7 cellular contexts compared by ENCODE assay signal in genomic region chr18:35240664-35241522, GRCh38.
DNase-seq lines count a peak whose midpoint lies in the region; ATAC-seq, FAIRE-seq and TF ChIP-seq lines count a peak whose summit lies in the region.

Gene ZNF397 (plus strand): TSS chr18:35241034. CDS start chr18:35242471, 1,437 bp downstream.

- peak; percentile 98 for FAIRE-seq in GM18507 (lab: Jason Lieb, UNC)

- H3K4me3 ChIP-seq in astrocyte of the spinal cord (ENCODE audit: low read depth, low read length) = peak within 1 kb of the TSS; percentile 67
- H3K4me3 ChIP-seq in retinal pigment epithelial cell (ENCODE audit: low read length) = peak within 1 kb of the TSS; percentile 77

- DNase-seq in GM18507 (ENCODE audit: extremely low spot score, insufficient read length, low read depth) = peak; percentile 89
- DNase-seq in NCI-H2029 treated with DMSO at 0.1 percent for 48 hours (lab: John Stamatoyannopoulos, UW) = peak; percentile 80
- DNase-seq in T-helper 9 cell = peak; percentile 94
- peak; percentile 98 for DNase-seq in astrocyte of the spinal cord (ENCODE audit: low read depth, low spot score)
- DNase-seq in hypothalamus (lab: John Stamatoyannopoulos, UW) = peak; percentile 49 to 98 (median 94)
- DNase-seq in retinal pigment epithelial cell (ENCODE audit: low read depth) = peak; percentile 81

- TF ChIP-seq CTCF in astrocyte of the spinal cord (IDR thresholded peaks at IDR 0.05; ENCODE audit: low read depth, low read length) (no peak), retinal pigment epithelial cell (conservative IDR thresholded peaks at IDR 0.05; ENCODE audit: low read depth, low read length) (no peak)

- ATAC-seq in HG02981 (IDR thresholded peaks at IDR 0.05; ENCODE audit: unreplicated experiment) = peak; percentile 98

- in situ Hi-C loops in astrocyte of the spinal cord (cut with HindIII; ENCODE audit: low sequenced_read_pairs) = no loop called here

Comparison
In these comparisons a context has a peak if more than half of its experiments do, and no peak if none do; other contexts are left out.
1. Peak in every context shown above with its lines: DNase-seq, ATAC-seq and H3K4me3 ChIP-seq.